ENCODE assay signal across 8 cellular contexts in the genomic region with DNA sequence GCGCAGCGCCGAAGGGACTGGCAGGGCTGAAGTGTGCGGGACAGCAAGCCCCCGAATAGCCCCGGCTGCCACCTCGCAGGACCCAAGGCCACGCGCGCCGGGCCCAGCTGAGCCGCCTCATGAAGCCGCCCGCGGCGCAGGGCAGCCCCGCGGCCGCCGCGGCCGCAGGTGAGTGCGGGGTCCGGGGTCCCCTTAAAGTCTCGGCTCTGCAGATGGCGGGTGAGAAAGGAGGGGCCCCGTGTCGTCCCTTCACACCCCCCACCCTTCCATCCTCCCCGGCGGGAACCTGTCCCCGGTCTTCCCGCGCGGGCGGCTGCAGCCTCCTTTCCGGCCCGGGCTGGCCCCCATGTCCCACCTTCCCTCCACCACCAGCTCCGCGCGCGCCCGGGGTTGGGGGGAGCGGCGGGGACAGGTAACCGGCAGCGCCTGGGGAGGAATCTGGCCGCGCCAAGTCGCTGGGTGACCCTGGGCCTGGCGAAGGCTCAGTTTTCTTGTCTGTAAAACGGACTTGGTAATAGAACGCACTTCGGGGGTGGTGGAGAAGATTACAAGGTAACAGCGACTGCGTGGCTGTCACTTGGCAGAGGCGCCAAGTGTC. TPM values are rescaled to one million over a fixed set of nuclear protein-coding genes. Genes with fewer than 3 reads are reported as not detected.
A peak's percentile ranks its signal among the peaks of the same experiment; 100 is the strongest.
DNase-seq lines count a peak whose midpoint lies in the region; ATAC-seq and TF ChIP-seq lines count a peak whose summit lies in the region.

No MANE protein-coding gene starts in this region.

- no peaks in the 10 kb centered on the region for H3K79me2 ChIP-seq in smooth muscle cell (ENCODE audit: low read depth)

- H3K9me3 ChIP-seq in iPS-15b (ENCODE audit: control insufficient read depth, insufficient read depth, low read length) (no peaks in the 10 kb centered on the region), smooth muscle cell (replicated peaks; ENCODE audit: low read depth) (no peaks in the 10 kb centered on the region)

- peaks cover 4% of the 10 kb centered on the region for H3K4me1 ChIP-seq in iPS-15b (ENCODE audit: control insufficient read depth, insufficient read depth, low read length)
- peaks cover 5% of the 10 kb centered on the region for H3K4me1 ChIP-seq in smooth muscle cell (ENCODE audit: low read depth)

- peak overlapping the region; percentile 24 for H2AFZ ChIP-seq in smooth muscle cell (ENCODE audit: low read depth)

- peak; percentile 20 for ATAC-seq in GM21447 (IDR thresholded peaks at IDR 0.05; ENCODE audit: unreplicated experiment)
- ATAC-seq in activated naive CD4-positive, alpha-beta T cell treated with anti-CD3 and anti-CD28 coated beads, Interleukin-2, amount 50 U/mL, for 72 hours: peak; percentile 0 to 5

- H3K9me3 Mint-ChIP-seq in activated naive CD4-positive, alpha-beta T cell treated with anti-CD3 and anti-CD28 coated beads, Interleukin-2, amount 50 U/mL, for 72 hours: peaks cover 0 to 3% of the 10 kb centered on the region in 2 donors

- H3K36me3 ChIP-seq in BJ (ENCODE audit: control insufficient read depth, insufficient read depth, low read length) (no peaks in the 10 kb centered on the region; the same call in 1 of the 2 replicates), iPS-15b (ENCODE audit: control insufficient read depth, insufficient read depth, low read length) (no peaks in the 10 kb centered on the region), smooth muscle cell (ENCODE audit: low read depth) (no peaks in the 10 kb centered on the region)

- H3K4me3 ChIP-seq in BJ (ENCODE audit: low read depth, low read length) (peak overlapping the region; percentile 57), LNCaP clone FGC (ENCODE audit: low read depth, low read length) (peak overlapping the region; percentile 53), iPS-15b (ENCODE audit: low read depth, low read length) (peak overlapping the region; percentile 54), smooth muscle cell (peak overlapping the region; percentile 53)

- CTCF ChIA-PET in BJ (lab: Yijun Ruan, JAX): interaction anchor here (1.0 to 2.6 kb wide), 3 partner anchors 27 to 195 kb away, joined by 3 to 21 read pairs (median 5); no protein-coding TSS in a partner anchor

- H3F3A ChIP-seq in smooth muscle cell (ENCODE audit: low read depth): no peaks in the 10 kb centered on the region

- H3K27me3 ChIP-seq in BJ (ENCODE audit: control insufficient read depth, insufficient read depth, low read length) (peaks cover 7% of the 10 kb centered on the region), iPS-15b (ENCODE audit: control insufficient read depth, insufficient read depth, low read length) (peaks cover 71% of the 10 kb centered on the region), smooth muscle cell (ENCODE audit: low read depth) (peaks cover 40% of the 10 kb centered on the region)

- POLR2A ChIA-PET in BJ (lab: Charles Lee): no interaction called here

- no peak overlapping the region for H3K9ac ChIP-seq in iPS-15b (ENCODE audit: low read depth, low read length)
- H3K9ac ChIP-seq in smooth muscle cell (ENCODE audit: low read depth): peak overlapping the region; percentile 90

- peak overlapping the region; percentile 86 for H3K4me2 ChIP-seq in smooth muscle cell

- no peaks in the 10 kb centered on the region for H4K20me1 ChIP-seq in smooth muscle cell (ENCODE audit: low read depth)

- peak overlapping the region; percentile 29 to 96 for H3K27ac Mint-ChIP-seq in activated naive CD4-positive, alpha-beta T cell treated with anti-CD3 and anti-CD28 coated beads, Interleukin-2, amount 50 U/mL, for 72 hours

- H3K27ac ChIP-seq in smooth muscle cell (ENCODE audit: low read depth): no peak overlapping the region

- WGBS in smooth muscle cell (ENCODE audit: low lambda C conversion rate): 4% methylated on average over 32 of the region's 56 CpGs

- DNase-seq in BJ (ENCODE audit: low read depth) (no peak), LNCaP clone FGC (ENCODE audit: low read depth) (no peak), smooth muscle cell (lab: John Stamatoyannopoulos, UW; ENCODE audit: unreplicated experiment) (no peak), hippocampal formation (lab: John Stamatoyannopoulos, UW) (no peak), NCI-H2107 (lab: John Stamatoyannopoulos, UW) (no peak)
- DNase-seq in activated naive CD4-positive, alpha-beta T cell treated with anti-CD3 and anti-CD28 coated beads, Interleukin-2, amount 50 U/mL, for 72 hours (ENCODE audit: low spot score in 2 of 2): peak; percentile 50 to 69

- H3K36me3 Mint-ChIP-seq in activated naive CD4-positive, alpha-beta T cell treated with anti-CD3 and anti-CD28 coated beads, Interleukin-2, amount 50 U/mL, for 72 hours: peaks cover 35 to 40% of the 10 kb centered on the region in 2 donors

- TF ChIP-seq CTCF in BJ (IDR thresholded peaks at IDR 0.05; ENCODE audit: insufficient read depth, low read depth, low read length) (no peak), LNCaP clone FGC (IDR thresholded peaks at IDR 0.05; ENCODE audit: control insufficient read depth, extremely low read depth, insufficient read depth) (no peak), smooth muscle cell (IDR thresholded peaks at IDR 0.05; ENCODE audit: borderline replicate concordance, insufficient read depth, poor library complexity, severe bottlenecking) (no peak)

RNA-seq across cellular contexts. Expression of a gene that starts 0.3 kb away (rescaled TPM):
- polyA plus RNA-seq in BJ (2011; rRNA removed): 5.7 and 7.8 TPM in 2 replicates
- 1.2 and 1.6 TPM in 2 replicates for polyA minus RNA-seq in BJ (2011; rRNA and poly(A)+ RNA removed)
- 100 to 1,000 TPM in 1 of 2 donors, 10 to 100 TPM in 1; 76.0 to 216 TPM for total RNA-seq in activated naive CD4-positive, alpha-beta T cell treated with anti-CD3 and anti-CD28 coated beads, Interleukin-2, amount 50 U/mL, for 72 hours
- 4.5 and 15.1 TPM in 2 replicates for total RNA-seq in smooth muscle cell
- polyA plus RNA-seq in smooth muscle cell: 10.7 and 11.7 TPM in 2 replicates

Comparison
In these comparisons a context has a peak if more than half of its experiments do, and no peak if none do; other contexts are left out.
1. DNase-seq: peak in activated naive CD4-positive, alpha-beta T cell treated with anti-CD3 and anti-CD28 coated beads, Interleukin-2, amount 50 U/mL, for 72 hours (2 of 2); none in BJ (single experiment), LNCaP clone FGC (single experiment), smooth muscle cell (single experiment), hippocampal formation (0 of 2) and NCI-H2107 (single experiment).
2. Peak in every context shown above with its lines, with median percentiles within 50 percentile points of each other: H3K4me3 ChIP-seq.